8 cellular contexts compared by ENCODE assay signal in genomic region chr1:234724517-234725176, GRCh38.
DNase-seq lines count a peak whose midpoint lies in the region; ATAC-seq, FAIRE-seq and TF ChIP-seq lines count a peak whose summit lies in the region.

No MANE protein-coding gene starts in this region.

- in situ Hi-C loops in GM12878 (cut with MboI) = loop anchor here (5.0 to 25.0 kb wide), 2 partner anchors 112 to 113 kb away; partner anchors contain the start of gene IRF2BP2

- H3K9ac ChIP-seq in GM12878 (ENCODE audit: control insufficient read depth, insufficient read depth, low read length) = peak overlapping the region; percentile 77
- H3K9ac ChIP-seq in kidney (ENCODE audit: low read length in 2 of 2) = peak overlapping the region; percentile 63 to 74

- no peak for TF ChIP-seq EP300 in GM12878 (IDR thresholded peaks at IDR 0.05; ENCODE audit: borderline replicate concordance in 1 of 2, control insufficient read depth in 1 of 2, low read depth in 2 of 2, low read length in 2 of 2)

- BruUV-seq in GM12878 (replicated peaks; lab: Mats Ljungman, UMichigan) = no TSS peak

- intact Hi-C loops in GM12878 (cut with micrococcal nuclease; ENCODE audit: unreplicated experiment) (loop anchor here (1.0 to 5.0 kb wide), 3 partner anchors 117 to 252 kb away; no protein-coding TSS in a partner anchor), kidney (cut with DNase I) (loop anchor here (10.0 kb wide), 1 partner anchor 110 kb away; the partner anchor contains the start of gene IRF2BP2)

- H3K9me3 Mint-ChIP-seq in stimulated activated naive CD8-positive, alpha-beta T cell treated with anti-CD3 and anti-CD28 coated beads, Interleukin-15, amount 100 ng/mL, for 72 hours = no peaks in the 10 kb centered on the region

- H3K27me3 Mint-ChIP-seq in stimulated activated naive CD8-positive, alpha-beta T cell treated with anti-CD3 and anti-CD28 coated beads, Interleukin-15, amount 100 ng/mL, for 72 hours = no peaks in the 10 kb centered on the region

- H3K4me1 ChIP-seq in HEK293 (ENCODE audit: control insufficient read depth, insufficient read depth, low read length) (peaks cover 46% of the 10 kb centered on the region), GM12878 (ENCODE audit: control insufficient read depth, insufficient read depth, low read length) (peaks cover 57% of the 10 kb centered on the region), kidney (ENCODE audit: control insufficient read depth in 1 of 2, insufficient read depth in 1 of 2, low read depth in 1 of 2, low read length in 2 of 2) (peaks cover 74 to 77% of the 10 kb centered on the region in 2 donors)

- TF ChIP-seq CTCF in C4-2B (conservative IDR thresholded peaks at IDR 0.05) (no peak), HEK293 (tag by site-specific recombination; IDR thresholded peaks at IDR 0.05) (peak; percentile 19; the same call in 1 of the 2 replicates), GM12878 (IDR thresholded peaks at IDR 0.05 in 2 of 3, conservative IDR thresholded peaks at IDR 0.05 in 1 of 3; ENCODE audit: control insufficient read depth in 2 of 3, extremely low read depth in 1 of 3, insufficient read depth in 1 of 3, low read depth in 3 of 3, low read length in 3 of 3) (no peak), kidney (IDR thresholded peaks at IDR 0.05; ENCODE audit: borderline replicate concordance, extremely low read depth, insufficient read depth) (no peak)

- CTCF ChIA-PET in HEK293 (lab: Yijun Ruan, JAX) (interaction anchor here (0.6 to 1.9 kb wide), 14 partner anchors 11 to 1392 kb away, joined by 3 to 13 read pairs (median 4); no protein-coding TSS in a partner anchor), GM12878 (lab: Yijun Ruan, JAX) (interaction anchor here (0.7 to 3.2 kb wide), 19 partner anchors 11 to 365 kb away, joined by 3 to 11 read pairs (median 4); partner anchors contain the start of gene IRF2BP2)

- peaks cover 96% of the 10 kb centered on the region for H3K4me1 Mint-ChIP-seq in stimulated activated naive CD8-positive, alpha-beta T cell treated with anti-CD3 and anti-CD28 coated beads, Interleukin-15, amount 100 ng/mL, for 72 hours

- SMC1A ChIA-PET in GM12878 (lab: Charles Lee; ENCODE audit: uncharacterized antibody, unreplicated experiment) = interaction anchor here (0.6 to 15.6 kb wide), 29 partner anchors 10 to 352 kb away, joined by 3 to 255 read pairs (median 4); partner anchors contain the start of gene IRF2BP2

- RAD21 ChIA-PET in GM12878 (lab: Charles Lee; ENCODE audit: unreplicated experiment) = interaction anchor here (0.7 to 8.0 kb wide), 41 partner anchors 9 to 380 kb away, joined by 3 to 128 read pairs (median 5); partner anchors contain the start of gene IRF2BP2

- FAIRE-seq in GM12878 (lab: Jason Lieb, UNC) (no peak), kidney (lab: Jason Lieb, UNC) (no peak), GM19239 (lab: Jason Lieb, UNC) (no peak)

- no peaks in the 10 kb centered on the region for H3K79me2 ChIP-seq in GM12878 (ENCODE audit: control insufficient read depth, insufficient read depth, low read length)

- TF ChIP-seq RAD21 in GM12878 (IDR thresholded peaks at IDR 0.05; ENCODE audit: insufficient read depth, low read depth, low read length) = no peak

- H3K9me3 ChIP-seq in HEK293 (ENCODE audit: control insufficient read depth, insufficient read depth, low read depth, low read length) = no peaks in the 10 kb centered on the region
- no peaks in the 10 kb centered on the region for H3K9me3 ChIP-seq in GM12878 (replicated peaks; ENCODE audit: control insufficient read depth, insufficient read depth, low read length)
- H3K9me3 ChIP-seq in kidney (ENCODE audit: control insufficient read depth in 1 of 2, low read length in 2 of 2) = no peaks in the 10 kb centered on the region

- H3K4me3 ChIP-seq in HEK293 (ENCODE audit: low read depth, low read length) (no peak overlapping the region), GM12878 (peak overlapping the region; percentile 48; the same call in 1 of the 2 replicates), kidney (ENCODE audit: low read length in 2 of 2) (peak overlapping the region; percentile 7 to 24)

- POLR2A ChIA-PET in HEK293 (lab: Yijun Ruan, JAX) = interaction anchor here (0.5 to 7.5 kb wide), 40 partner anchors 8 to 780 kb away, joined by 3 to 135 read pairs (median 4); partner anchors contain the start of genes B3GALNT2 and IRF2BP2
- POLR2A ChIA-PET in GM12878 (lab: Charles Lee) = interaction anchor here (0.7 to 6.0 kb wide), 25 partner anchors 8 to 358 kb away, joined by 3 to 73 read pairs (median 5); partner anchors contain the start of gene IRF2BP2

- H2AFZ ChIP-seq in GM12878 (ENCODE audit: control insufficient read depth, low read depth, low read length) = peak overlapping the region; percentile 83

- H3K27me3 ChIP-seq in GM12878 (replicated peaks in 1 of 2; ENCODE audit: control insufficient read depth in 2 of 2, insufficient read depth in 2 of 2, low read length in 1 of 2) = no peaks in the 10 kb centered on the region

- 52% methylated on average over 15 of the region's 16 CpGs for WGBS in GM12878 (ENCODE audit: insufficient coverage, insufficient replicate concordance, low lambda C conversion rate, missing lambda C conversion rate)

- H3K4me2 ChIP-seq in GM12878 (ENCODE audit: control insufficient read depth, insufficient read depth) = peak overlapping the region; percentile 96

- no peak for TF ChIP-seq POLR2A in GM12878 (IDR thresholded peaks at IDR 0.05; ENCODE audit: low read depth, low read length)

- peak overlapping the region; percentile 97 to 99 for H3K27ac Mint-ChIP-seq in stimulated activated naive CD8-positive, alpha-beta T cell treated with anti-CD3 and anti-CD28 coated beads, Interleukin-15, amount 100 ng/mL, for 72 hours

- peak overlapping the region; percentile 73 to 91 for H3K4me3 Mint-ChIP-seq in stimulated activated naive CD8-positive, alpha-beta T cell treated with anti-CD3 and anti-CD28 coated beads, Interleukin-15, amount 100 ng/mL, for 72 hours

- H3K27ac ChIP-seq in C4-2B (peak overlapping the region; percentile 93), HEK293 (ENCODE audit: extremely low read depth, low read depth, low read length) (peak overlapping the region; percentile 96), GM12878 (ENCODE audit: control insufficient read depth, insufficient read depth) (peak overlapping the region; percentile 94), kidney (ENCODE audit: low read depth in 2 of 2, low read length in 2 of 2) (peak overlapping the region; percentile 98 to 99)

- no peaks in the 10 kb centered on the region for H3K36me3 ChIP-seq in HEK293 (ENCODE audit: control insufficient read depth in 2 of 2, insufficient read depth in 1 of 2, low read length in 2 of 2)
- no peaks in the 10 kb centered on the region for H3K36me3 ChIP-seq in GM12878 (ENCODE audit: control insufficient read depth in 2 of 2, insufficient read depth in 2 of 2, low read length in 1 of 2)
- H3K36me3 ChIP-seq in kidney (ENCODE audit: control insufficient read depth in 1 of 2, insufficient read depth in 2 of 2, low read length in 2 of 2) = no peaks in the 10 kb centered on the region

- peak; percentile 90 for DNase-seq in OCI-M1 (lab: John Stamatoyannopoulos, UW)
- DNase-seq in GM12878 (ENCODE audit: low read depth, low spot score) = no peak
- peak; percentile 93 for DNase-seq in kidney
- peak; percentile 32 to 49 for DNase-seq in stimulated activated naive CD8-positive, alpha-beta T cell treated with anti-CD3 and anti-CD28 coated beads, Interleukin-15, amount 100 ng/mL, for 72 hours
- no peak for DNase-seq in GM19239 (ENCODE audit: insufficient read length, low spot score)

- no peaks in the 10 kb centered on the region for H4K20me1 ChIP-seq in GM12878 (ENCODE audit: control insufficient read depth, insufficient read depth)

- ATAC-seq in GM12878 = peak; percentile 55
- ATAC-seq in stimulated activated naive CD8-positive, alpha-beta T cell treated with anti-CD3 and anti-CD28 coated beads, Interleukin-15, amount 100 ng/mL, for 72 hours = peak; percentile 18
- ATAC-seq in HG03460 (IDR thresholded peaks at IDR 0.05; ENCODE audit: unreplicated experiment) = no peak

TF ChIP-seq in GM12878, 131 proteins besides CTCF, POLR2A, EP300 and RAD21 (continues in another document):
- TF ChIP-seq CHD2 (IDR thresholded peaks at IDR 0.05; ENCODE audit: borderline replicate concordance, low read depth, low read length) (no peak), ZBTB33 (IDR thresholded peaks at IDR 0.05) (no peak), HDGF (IDR thresholded peaks at IDR 0.05) (peak; percentile 64; the same call in 1 of the 2 replicates), ATF7 (IDR thresholded peaks at IDR 0.05; ENCODE audit: low read depth) (no peak), NR2F1 (conservative IDR thresholded peaks at IDR 0.05) (peak; percentile 21), CREB1 (IDR thresholded peaks at IDR 0.05; ENCODE audit: low read depth) (no peak), MYB (IDR thresholded peaks at IDR 0.05; ENCODE audit: borderline replicate concordance, low read depth, low read length) (no peak), BMI1 (IDR thresholded peaks at IDR 0.05; ENCODE audit: borderline replicate concordance) (no peak; the same call in 1 of the 2 replicates)
- TF ChIP-seq, protein P1, sequence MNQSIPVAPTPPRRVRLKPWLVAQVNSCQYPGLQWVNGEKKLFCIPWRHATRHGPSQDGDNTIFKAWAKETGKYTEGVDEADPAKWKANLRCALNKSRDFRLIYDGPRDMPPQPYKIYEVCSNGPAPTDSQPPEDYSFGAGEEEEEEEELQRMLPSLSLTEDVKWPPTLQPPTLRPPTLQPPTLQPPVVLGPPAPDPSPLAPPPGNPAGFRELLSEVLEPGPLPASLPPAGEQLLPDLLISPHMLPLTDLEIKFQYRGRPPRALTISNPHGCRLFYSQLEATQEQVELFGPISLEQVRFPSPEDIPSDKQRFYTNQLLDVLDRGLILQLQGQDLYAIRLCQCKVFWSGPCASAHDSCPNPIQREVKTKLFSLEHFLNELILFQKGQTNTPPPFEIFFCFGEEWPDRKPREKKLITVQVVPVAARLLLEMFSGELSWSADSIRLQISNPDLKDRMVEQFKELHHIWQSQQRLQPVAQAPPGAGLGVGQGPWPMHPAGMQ (IDR thresholded peaks at IDR 0.05; ENCODE audit: borderline replicate concordance) = no peak

Comparison
In these comparisons a context has a peak if more than half of its experiments do, and no peak if none do; other contexts are left out.
1. DNase-seq: peak in OCI-M1 (single experiment), kidney (single experiment) and stimulated activated naive CD8-positive, alpha-beta T cell treated with anti-CD3 and anti-CD28 coated beads, Interleukin-15, amount 100 ng/mL, for 72 hours (2 of 2); none in GM12878 (single experiment) and GM19239 (single experiment).
2. Peak in every context shown above with its lines, with median percentiles within 50 percentile points of each other: H3K27ac ChIP-seq.